ENCODE assay signal across 17 cellular contexts in genomic region chr6:38804368-38804767, GRCh38.
"Had no signal": no experiment of that assay in that cellular context is flagged by ENCODE, and none has a peak within 500 bp of the region (broad histone marks: within the 10 kb centered on the region; RNA-seq: fewer than 3 reads in every experiment).

No MANE protein-coding gene starts in this region.

- H3K9me3 Mint-ChIP-seq: activated naive CD4-positive, alpha-beta T cell treated with anti-CD3 and anti-CD28 coated beads, Interleukin-2, amount 50 U/mL, for 72 hours; activated T-cell treated with anti-CD3 and anti-CD28 coated beads, Interleukin-2, amount 50 U/mL, for 72 hours; stimulated activated naive CD8-positive, alpha-beta T cell treated with anti-CD3 and anti-CD28 coated beads, Interleukin-15, Interleukin-2, amounts not matched to agents 100 ng/mL and 50 ng/mL, for 24 hours had no signal

- H3K4me1 ChIP-seq: gastrocnemius medialis, left lung, tibial nerve, uterus had no signal

- H3K4me3 Mint-ChIP-seq: activated T-cell treated with anti-CD3 and anti-CD28 coated beads, Interleukin-2, amount 50 U/mL, for 72 hours; stimulated activated naive CD8-positive, alpha-beta T cell treated with anti-CD3 and anti-CD28 coated beads, Interleukin-15, Interleukin-2, amounts not matched to agents 100 ng/mL and 50 ng/mL, for 24 hours had no signal

- H3K27ac ChIP-seq: gastrocnemius medialis, left lung, tibial nerve, uterus had no signal

- H3K27me3 ChIP-seq: tibial nerve had no signal

- ATAC-seq: activated CD4-positive, CD25-positive, alpha-beta regulatory T cell treated with anti-CD3 and anti-CD28 coated beads, Interleukin-2, amount 50 U/mL, for 24 hours; activated naive CD4-positive, alpha-beta T cell treated with anti-CD3 and anti-CD28 coated beads, Interleukin-2, amount 50 U/mL, for 72 hours; activated T-cell treated with anti-CD3 and anti-CD28 coated beads, Interleukin-2, amount 50 U/mL, for 72 hours; esophagus mucosa; gastrocnemius medialis; left lung had no signal

- H3K36me3 Mint-ChIP-seq: activated naive CD4-positive, alpha-beta T cell treated with anti-CD3 and anti-CD28 coated beads, Interleukin-2, amount 50 U/mL, for 72 hours had no signal

- H3K27ac Mint-ChIP-seq: activated naive CD4-positive, alpha-beta T cell treated with anti-CD3 and anti-CD28 coated beads, Interleukin-2, amount 50 U/mL, for 72 hours; activated T-cell treated with anti-CD3 and anti-CD28 coated beads, Interleukin-2, amount 50 U/mL, for 72 hours; progenitor cell of endocrine pancreas; stimulated activated naive CD8-positive, alpha-beta T cell treated with anti-CD3 and anti-CD28 coated beads, Interleukin-15, Interleukin-2, amounts not matched to agents 100 ng/mL and 50 ng/mL, for 24 hours had no signal

- DNase-seq: activated CD8-positive, alpha-beta memory T cell treated with anti-CD3 and anti-CD28 coated beads for 24 hours; activated CD8-positive, alpha-beta memory T cell treated with anti-CD3 and anti-CD28 coated beads, Interleukin-2, amount 50 U/mL, for 48 hours; activated gamma-delta T cell treated with Interleukin-2 at 50 U/mL for 16 hours; activated T-cell treated with anti-CD3 and anti-CD28 coated beads, Interleukin-2, amount 50 U/mL, for 72 hours; effector CD4-positive, alpha-beta T cell; gastrocnemius medialis; head of caudate nucleus; left lung; midbrain; T1000; uterus had no signal

- H3K9me3 ChIP-seq: gastrocnemius medialis, left lung, tibial nerve, uterus had no signal

- H3K4me3 ChIP-seq: gastrocnemius medialis, left lung, tibial nerve, uterus had no signal

- H3K36me3 ChIP-seq: gastrocnemius medialis, left lung, tibial nerve, uterus had no signal
